ENCODE assay signal across 17 cellular contexts in the genomic region with DNA sequence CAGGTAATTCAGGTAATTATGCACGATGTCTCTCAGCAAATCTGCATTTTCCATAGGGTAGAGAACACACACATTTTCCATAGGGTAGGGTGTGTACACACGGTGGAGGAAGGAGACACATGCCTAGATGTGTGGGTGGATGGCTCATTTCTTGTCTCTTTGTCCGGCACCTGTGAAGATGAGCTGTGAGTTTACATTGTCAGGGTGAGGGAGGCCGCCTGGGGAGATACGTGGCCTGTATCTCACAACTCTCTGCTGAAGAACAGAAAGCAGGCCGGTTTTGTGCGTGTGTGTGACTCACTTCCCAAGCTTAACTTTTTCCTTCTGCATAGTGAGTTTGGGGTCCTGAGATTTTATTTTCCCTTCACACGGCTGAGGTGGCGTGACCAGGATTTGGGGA.
DNase-seq lines count a peak whose midpoint lies in the region; ATAC-seq and TF ChIP-seq lines count a peak whose summit lies in the region.
"Had no signal": no experiment of that assay in that cellular context is flagged by ENCODE, and none has a peak within 500 bp of the region (broad histone marks: within the 10 kb centered on the region; RNA-seq: fewer than 3 reads in every experiment).

No MANE protein-coding gene starts in this region.

- no peak overlapping the region for H3K9ac ChIP-seq in HUES64 (ENCODE audit: low read depth, low read length)

- intact Hi-C loops in dendritic cell treated with granulocyte-macrophage colony-stimulating factor and Interleukin-4, amounts not matched to agents 40 ng/mL and 50 ng/mL, for 4 days (cut with micrococcal nuclease), result no loop called here

- POLR2A ChIA-PET in activated CD4-positive, alpha-beta T cell treated with anti-CD3 and anti-CD28 coated beads, Interleukin-2, amount 10 ng/mL, durations not matched to agents 7 days and 5 days (lab: Charles Lee), result interaction anchor here (1.1 kb wide), 1 partner anchor 60 kb away, joined by 3 read pairs; no protein-coding TSS in a partner anchor

- H3K4me3 ChIP-seq in HUES64 (ENCODE audit: low read length) (no peak overlapping the region), tibial nerve (no peak overlapping the region)
- H3K4me3 ChIP-seq: PC-9, spleen, upper lobe of left lung had no signal

- WGBS in HUES64, result 68% methylated on average over 9 of the region's 9 CpGs
- WGBS in tibial nerve, 2 donors, result 89 to 91% methylated on average over 9 of the region's 9 CpGs

- no peaks in the 10 kb centered on the region for H3K27me3 Mint-ChIP-seq in activated CD4-positive, alpha-beta T cell treated with anti-CD3 and anti-CD28 coated beads, Interleukin-2, amount 10 ng/mL, durations not matched to agents 7 days and 5 days
- no peaks in the 10 kb centered on the region for H3K27me3 Mint-ChIP-seq in dendritic cell treated with granulocyte-macrophage colony-stimulating factor and Interleukin-4, amounts not matched to agents 40 ng/mL and 50 ng/mL, for 4 days

- H3K36me3 ChIP-seq in HUES64 (ENCODE audit: insufficient read depth, low read length) (peaks cover 85% of the 10 kb centered on the region), tibial nerve (peaks cover 0 to 27% (median 0%) of the 10 kb centered on the region in 3 donors)

- no peak for ATAC-seq in HG02759 (IDR thresholded peaks at IDR 0.05; ENCODE audit: unreplicated experiment)
- ATAC-seq: SK-N-SH treated with all-trans-retinoic acid at 6 μM for 48 hours had no signal

- DNase-seq in activated CD4-positive, alpha-beta T cell treated with anti-CD3 and anti-CD28 coated beads, Interleukin-2, amount 10 ng/mL, durations not matched to agents 7 days and 5 days, result no peak
- DNase-seq in activated CD4-positive, alpha-beta T cell treated with anti-CD3 and anti-CD28 coated beads for 4 hours, result no peak
- DNase-seq in stimulated activated CD4-positive, alpha-beta T cell treated with anti-CD3 and anti-CD28 coated beads, Interleukin-4, amount 100 ng/mL, for 24 hours, result peak; percentile 14
- no peak for DNase-seq in NCI-H82 treated with DMSO at 0.1 percent for 48 hours (lab: John Stamatoyannopoulos, UW; ENCODE audit: unreplicated experiment)
- no peak for DNase-seq in tibial nerve (ENCODE audit: low spot score in 2 of 2)
- DNase-seq: ACHN, aorta, kidney glomerular epithelial cell, NCI-H187, NCI-H526, PC-9, spleen, upper lobe of left lung had no signal

- CTCF ChIA-PET in activated CD4-positive, alpha-beta T cell treated with anti-CD3 and anti-CD28 coated beads, Interleukin-2, amount 10 ng/mL, durations not matched to agents 7 days and 5 days (lab: Charles Lee), result interaction anchor here (0.6 to 2.0 kb wide), 4 partner anchors 40 to 566 kb away, joined by 3 to 8 read pairs (median 4); no protein-coding TSS in a partner anchor

- peaks cover 20% of the 10 kb centered on the region; the same call in 1 of the 2 replicates for H3K4me1 ChIP-seq in HUES64 (ENCODE audit: insufficient read depth, low read length)
- H3K4me1 ChIP-seq in tibial nerve, result peaks cover 0 to 14% (median 0%) of the 10 kb centered on the region in 4 donors

- peaks cover 23% of the 10 kb centered on the region for H3K36me3 Mint-ChIP-seq in activated CD4-positive, alpha-beta T cell treated with anti-CD3 and anti-CD28 coated beads, Interleukin-2, amount 10 ng/mL, durations not matched to agents 7 days and 5 days (ENCODE audit: low read depth)
- peaks cover 100% of the 10 kb centered on the region for H3K36me3 Mint-ChIP-seq in dendritic cell treated with granulocyte-macrophage colony-stimulating factor and Interleukin-4, amounts not matched to agents 40 ng/mL and 50 ng/mL, for 4 days (ENCODE audit: low read depth)

- H3K9me3 ChIP-seq in HUES64 (ENCODE audit: insufficient read depth, low read depth, low read length) (no peaks in the 10 kb centered on the region), tibial nerve (no peaks in the 10 kb centered on the region)
- H3K9me3 ChIP-seq: spleen, upper lobe of left lung had no signal

- peak overlapping the region; percentile 4 for H3K27ac Mint-ChIP-seq in activated CD4-positive, alpha-beta T cell treated with anti-CD3 and anti-CD28 coated beads, Interleukin-2, amount 10 ng/mL, durations not matched to agents 7 days and 5 days
- H3K27ac Mint-ChIP-seq in dendritic cell treated with granulocyte-macrophage colony-stimulating factor and Interleukin-4, amounts not matched to agents 40 ng/mL and 50 ng/mL, for 4 days, result peak overlapping the region; percentile 41

- TF ChIP-seq POLR2A in tibial nerve (IDR thresholded peaks at IDR 0.05), result no peak

- H3K27me3 ChIP-seq in HUES64 (ENCODE audit: insufficient read depth, low read length) (no peaks in the 10 kb centered on the region), tibial nerve (no peaks in the 10 kb centered on the region)
- H3K27me3 ChIP-seq: spleen, upper lobe of left lung had no signal

- H3K4me3 Mint-ChIP-seq in activated CD4-positive, alpha-beta T cell treated with anti-CD3 and anti-CD28 coated beads, Interleukin-2, amount 10 ng/mL, durations not matched to agents 7 days and 5 days, result no peak overlapping the region
- no peak overlapping the region for H3K4me3 Mint-ChIP-seq in dendritic cell treated with granulocyte-macrophage colony-stimulating factor and Interleukin-4, amounts not matched to agents 40 ng/mL and 50 ng/mL, for 4 days

- H3K4me1 Mint-ChIP-seq in activated CD4-positive, alpha-beta T cell treated with anti-CD3 and anti-CD28 coated beads, Interleukin-2, amount 10 ng/mL, durations not matched to agents 7 days and 5 days, result peaks cover 13% of the 10 kb centered on the region
- H3K4me1 Mint-ChIP-seq in dendritic cell treated with granulocyte-macrophage colony-stimulating factor and Interleukin-4, amounts not matched to agents 40 ng/mL and 50 ng/mL, for 4 days (ENCODE audit: low read depth), result peaks cover 2% of the 10 kb centered on the region

- TF ChIP-seq EP300 in tibial nerve (IDR thresholded peaks at IDR 0.05), result no peak

- no peak for TF ChIP-seq CTCF in tibial nerve (IDR thresholded peaks at IDR 0.05)

- H3K27ac ChIP-seq in HUES64 (ENCODE audit: low read depth, low read length) (peak overlapping the region; percentile 84; the same call in 1 of the 2 replicates), tibial nerve (no peak overlapping the region)
- H3K27ac ChIP-seq: PC-9 had no signal

- H3K9me3 Mint-ChIP-seq in activated CD4-positive, alpha-beta T cell treated with anti-CD3 and anti-CD28 coated beads, Interleukin-2, amount 10 ng/mL, durations not matched to agents 7 days and 5 days, result no peaks in the 10 kb centered on the region
- H3K9me3 Mint-ChIP-seq in dendritic cell treated with granulocyte-macrophage colony-stimulating factor and Interleukin-4, amounts not matched to agents 40 ng/mL and 50 ng/mL, for 4 days, result no peaks in the 10 kb centered on the region
